9 cellular contexts compared by ENCODE assay signal in the genomic region with DNA sequence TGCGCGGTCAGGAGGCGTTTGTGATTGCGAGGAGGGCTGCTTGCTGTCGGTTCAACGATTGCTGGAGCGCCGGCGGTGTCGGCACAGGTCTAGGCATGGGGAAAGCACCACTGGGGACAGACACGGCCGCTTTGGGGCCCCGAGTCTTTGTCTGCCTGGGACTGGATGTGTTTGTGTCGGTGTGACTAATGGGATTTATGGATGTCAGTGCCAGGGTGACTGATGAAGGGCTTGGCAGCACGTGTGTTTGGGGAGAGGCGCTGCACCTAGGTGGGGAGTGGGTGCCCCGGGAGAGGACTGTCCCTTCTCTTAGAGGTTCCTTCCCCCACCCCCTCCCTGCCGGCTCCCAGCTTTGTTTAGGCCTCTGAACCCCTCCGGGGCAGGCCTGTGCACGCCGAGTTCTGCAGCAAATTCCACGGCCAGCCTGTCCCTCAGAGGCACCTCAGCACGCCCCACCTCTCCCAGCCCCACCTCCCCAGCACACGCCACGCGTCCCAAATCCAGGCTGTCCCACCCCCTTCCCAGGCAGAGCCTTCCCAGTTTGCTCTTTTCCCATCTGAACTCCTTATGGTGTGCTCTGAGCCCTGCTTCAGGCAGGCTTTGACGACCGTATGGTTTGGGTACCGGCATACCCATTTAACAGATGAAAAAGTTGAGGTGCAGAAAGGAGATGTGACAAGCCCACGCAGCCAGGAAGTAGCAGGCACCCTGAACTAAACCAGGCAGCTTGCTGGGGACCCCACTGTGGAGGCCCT. TPM values are rescaled to one million over a fixed set of nuclear protein-coding genes. Genes with fewer than 3 reads are reported as not detected.
DNase-seq lines count a peak whose midpoint lies in the region; ATAC-seq, FAIRE-seq and TF ChIP-seq lines count a peak whose summit lies in the region.
"Had no signal": no experiment of that assay in that cellular context is flagged by ENCODE, and none has a peak within 500 bp of the region (broad histone marks: within the 10 kb centered on the region; RNA-seq: fewer than 3 reads in every experiment).

No MANE protein-coding gene starts in this region.

- no peak for ATAC-seq in A549
- ATAC-seq in activated CD8-positive, alpha-beta T cell treated with anti-CD3 and anti-CD28 coated beads for 36 hours = peak; percentile 49

- no TSS peak for BruUV-seq in OCI-LY7 (replicated peaks; lab: Mats Ljungman, UMichigan)

- no peak for TF ChIP-seq RAD21 in A549 (conservative IDR thresholded peaks at IDR 0.05 in 1 of 2, IDR thresholded peaks at IDR 0.05 in 1 of 2)

- peaks cover 5% of the 10 kb centered on the region for H3K9me3 Mint-ChIP-seq in activated CD8-positive, alpha-beta T cell treated with anti-CD3 and anti-CD28 coated beads for 36 hours
- H3K9me3 Mint-ChIP-seq: central memory CD8-positive, alpha-beta T cell had no signal

- 85% methylated on average over 23 of the region's 30 CpGs for WGBS in A549 (ENCODE audit: missing lambda C conversion rate)
- 12 to 14% methylated on average over 24 to 30 of the region's 30 CpGs for WGBS in GM23248 (ENCODE audit: low coverage in 1 of 2, low lambda C conversion rate in 2 of 2, missing lambda C conversion rate in 2 of 2), 2 experiments

- no peak for TF ChIP-seq EP300 in A549 (IDR thresholded peaks at IDR 0.05)

- TF ChIP-seq CTCF in A549 (IDR thresholded peaks at IDR 0.05) (no peak), right atrium auricular region (IDR thresholded peaks at IDR 0.05) (no peak), OCI-LY7 (conservative IDR thresholded peaks at IDR 0.05; ENCODE audit: low read length) (no peak)
- no peak for TF ChIP-seq CTCF in activated CD8-positive, alpha-beta T cell treated with anti-CD3 and anti-CD28 coated beads for 36 hours (IDR thresholded peaks at IDR 0.05)

- no peak overlapping the region for H3K4me3 Mint-ChIP-seq in activated CD8-positive, alpha-beta T cell treated with anti-CD3 and anti-CD28 coated beads for 36 hours
- H3K4me3 Mint-ChIP-seq: central memory CD8-positive, alpha-beta T cell had no signal

- H3K9ac ChIP-seq in GM23248 = peak overlapping the region; percentile 95

- H3K4me1 ChIP-seq in A549 (peaks cover 8% of the 10 kb centered on the region; the same call in 2 of the 3 replicates), GM23248 (ENCODE audit: insufficient read depth) (0 out of 2 replicates have a peak, but pooled peaks cover 4% of the 10 kb centered on the region), right atrium auricular region (peaks cover 0 to 28% of the 10 kb centered on the region in 2 donors), OCI-LY7 (ENCODE audit: insufficient read depth, low read length, poor library complexity, severe bottlenecking) (peaks cover 7% of the 10 kb centered on the region)

- peaks cover 94% of the 10 kb centered on the region for H3K79me2 ChIP-seq in GM23248 (ENCODE audit: insufficient read depth)
- no peaks in the 10 kb centered on the region for H3K79me2 ChIP-seq in OCI-LY7 (ENCODE audit: insufficient read depth, low read depth, low read length)

- in situ Hi-C loops in GM23248 (cut with MboI) = no loop called here

- TF ChIP-seq POLR2A in A549 (IDR thresholded peaks at IDR 0.05; ENCODE audit: low read length) = no peak

- H3K27me3 Mint-ChIP-seq in activated CD8-positive, alpha-beta T cell treated with anti-CD3 and anti-CD28 coated beads for 36 hours = peaks cover 64% of the 10 kb centered on the region

- FAIRE-seq in A549 (lab: Jason Lieb, UNC) = no peak

- H3K4me3 ChIP-seq in A549 (no peak overlapping the region), GM23248 (peak overlapping the region; percentile 87), right atrium auricular region (peak overlapping the region; percentile 91 to 97), OCI-LY7 (ENCODE audit: low read depth, low read length, poor library complexity, severe bottlenecking) (no peak overlapping the region)

- peaks cover 5% of the 10 kb centered on the region for H3K36me3 Mint-ChIP-seq in activated CD8-positive, alpha-beta T cell treated with anti-CD3 and anti-CD28 coated beads for 36 hours (ENCODE audit: low read depth)

- peaks cover 21% of the 10 kb centered on the region for H3K4me1 Mint-ChIP-seq in activated CD8-positive, alpha-beta T cell treated with anti-CD3 and anti-CD28 coated beads for 36 hours (ENCODE audit: low read depth)

- 0 out of 2 replicates have a peak, but pooled peaks cover 4% of the 10 kb centered on the region for H3F3A ChIP-seq in GM23248 (ENCODE audit: insufficient read depth)

- H3K9me3 ChIP-seq in A549 (0 out of 3 replicates have a peak, but pooled peaks cover 4% of the 10 kb centered on the region), GM23248 (ENCODE audit: low read depth) (no peaks in the 10 kb centered on the region), right atrium auricular region (no peaks in the 10 kb centered on the region), OCI-LY7 (ENCODE audit: low read length) (no peaks in the 10 kb centered on the region)

- H3K27me3 ChIP-seq in GM23248 (replicated peaks; ENCODE audit: insufficient read depth) (no peaks in the 10 kb centered on the region), right atrium auricular region (no peaks in the 10 kb centered on the region)

- no peak for DNase-seq in A549 (ENCODE audit: low read depth in 1 of 2, low spot score in 1 of 2)
- peak; percentile 79 for DNase-seq in GM23248
- peak; percentile 42 for DNase-seq in activated CD8-positive, alpha-beta T cell treated with anti-CD3 and anti-CD28 coated beads for 36 hours
- DNase-seq in right atrium auricular region (ENCODE audit: low spot score) = no peak
- DNase-seq in renal cortical epithelial cell (ENCODE audit: low read depth) = peak; percentile 42
- DNase-seq in A172 (ENCODE audit: low spot score) = no peak
- DNase-seq in dedifferentiated amniotic fluid mesenchymal stem cell (ENCODE audit: extremely low spot score) = no peak
- no peak for DNase-seq in OCI-LY7 (ENCODE audit: low spot score)

- H3K4me2 ChIP-seq in A549 (no peak overlapping the region), GM23248 (ENCODE audit: unreplicated experiment) (peak overlapping the region; percentile 93), OCI-LY7 (ENCODE audit: low read length) (no peak overlapping the region)

- intact Hi-C loops in activated CD8-positive, alpha-beta T cell treated with anti-CD3 and anti-CD28 coated beads for 36 hours (cut with micrococcal nuclease) = no loop called here
- intact Hi-C loops in OCI-LY7 (cut with micrococcal nuclease; ENCODE audit: unreplicated experiment) = no loop called here

- H3K27ac ChIP-seq in A549 = peak overlapping the region in 1 of 2 experiments; percentile 5; a peak in 1 of 6 replicates
- H3K27ac ChIP-seq in GM23248 = peak overlapping the region; percentile 98
- H3K27ac ChIP-seq in right atrium auricular region = peak overlapping the region; percentile 99 to 100
- H3K27ac ChIP-seq in OCI-LY7 (ENCODE audit: low read depth, low read length, poor library complexity, severe bottlenecking) = no peak overlapping the region

- peak overlapping the region; percentile 27; the same call in 1 of the 2 replicates for H2AFZ ChIP-seq in GM23248
- H2AFZ ChIP-seq in OCI-LY7 (ENCODE audit: low read length) = no peak overlapping the region

- H3K9me2 ChIP-seq in GM23248 (ENCODE audit: insufficient read depth) = no peaks in the 10 kb centered on the region
- H3K9me2 ChIP-seq in OCI-LY7 (ENCODE audit: insufficient read depth, low read length) = no peaks in the 10 kb centered on the region

- H3K36me3 ChIP-seq in GM23248 (ENCODE audit: low read depth) (no peaks in the 10 kb centered on the region), right atrium auricular region (no peaks in the 10 kb centered on the region), OCI-LY7 (ENCODE audit: insufficient read depth, low read length) (peaks cover 6% of the 10 kb centered on the region)

- H4K20me1 ChIP-seq in GM23248 (ENCODE audit: insufficient read depth) (no peaks in the 10 kb centered on the region), OCI-LY7 (ENCODE audit: insufficient read depth, low read length) (no peaks in the 10 kb centered on the region)

- no peak overlapping the region for H3K27ac Mint-ChIP-seq in activated CD8-positive, alpha-beta T cell treated with anti-CD3 and anti-CD28 coated beads for 36 hours

- CTCF ChIA-PET in A549 (lab: Yijun Ruan, JAX) = interaction anchor here (0.6 to 1.7 kb wide), 6 partner anchors 13 to 65 kb away, joined by 3 to 10 read pairs (median 4); no protein-coding TSS in a partner anchor
- CTCF ChIA-PET in activated CD8-positive, alpha-beta T cell treated with anti-CD3 and anti-CD28 coated beads for 36 hours (lab: Charles Lee) = no interaction called here
- CTCF ChIA-PET in OCI-LY7 (lab: Charles Lee; ENCODE audit: unreplicated experiment) = interaction anchor here (0.6 kb wide), 1 partner anchor 365 kb away, joined by 3 read pairs; no protein-coding TSS in a partner anchor

- POLR2A ChIA-PET in A549 (lab: Yijun Ruan, JAX) (no interaction called here), OCI-LY7 (lab: Charles Lee) (interaction anchor here (0.5 kb wide), 1 partner anchor 31 kb away, joined by 4 read pairs; no protein-coding TSS in a partner anchor)
- POLR2A ChIA-PET in activated CD8-positive, alpha-beta T cell treated with anti-CD3 and anti-CD28 coated beads for 36 hours (lab: Charles Lee) = interaction anchor here (0.6 to 1.0 kb wide), 2 partner anchors 18 to 332 kb away, joined by 3 read pairs; no protein-coding TSS in a partner anchor

TF ChIP-seq in A549, 52 proteins besides CTCF, POLR2A, EP300 and RAD21 (continues in another document):
- peak; percentile 76; the same call in 1 of the 2 replicates for TF ChIP-seq KDM1A (IDR thresholded peaks at IDR 0.05; ENCODE audit: low read depth)

RNA-seq across cellular contexts. Expression of a gene that starts 6.4 kb away (rescaled TPM):
- polyA plus RNA-seq in A549 (2011; rRNA removed) (13.7 and 15.5 TPM in 2 replicates), A549 (2017; fragmentation: RNase III; extraction: RNeasy Plus Mini Kit Qiagen cat#74134 plus additional on column Dnase treatment) (33.3 to 39.9 TPM (median 38.3 TPM) in 3 replicates), GM23248 (2016; fragmentation: Nextera tagmentation; extraction: Ambion mirVana) (3.7 and 4.8 TPM in 2 replicates)
- polyA plus RNA-seq in A549 (2012; cell fraction: cytosol; rRNA removed) = 19.2 and 28.3 TPM in 2 replicates
- 45.6 and 59.8 TPM in 2 replicates for polyA plus RNA-seq in A549 (2012; cell fraction: nucleus; rRNA removed)
- 24.3 and 25.5 TPM in 2 replicates for polyA minus RNA-seq in A549 (2011; rRNA and poly(A)+ RNA removed)
- 47.4 and 51.8 TPM in 2 replicates for total RNA-seq in GM23248 (2014; rRNA removed; shearing (Covaris generic))
- 10 to 100 TPM; 43.8 to 44.2 TPM for total RNA-seq in activated CD8-positive, alpha-beta T cell treated with anti-CD3 and anti-CD28 coated beads for 36 hours
- total RNA-seq in right atrium auricular region (10 to 100 TPM; 32.0 to 53.6 TPM), renal cortical epithelial cell (9.9 and 91.0 TPM in 2 replicates), OCI-LY7 (2022) (64.2 and 70.4 TPM in 2 replicates)
- total RNA-seq in A172 (2014; rRNA removed; shearing (Covaris generic)) = 15.0 and 17.4 TPM in 2 replicates
- 12.2 and 21.2 TPM in 2 replicates for total RNA-seq in OCI-LY7 (2014; rRNA removed; shearing (Covaris generic))

Comparison
In these comparisons a context has a peak if more than half of its experiments do, and no peak if none do; other contexts are left out.
1. DNase-seq: peak in GM23248 (single experiment), activated CD8-positive, alpha-beta T cell treated with anti-CD3 and anti-CD28 coated beads for 36 hours (single experiment) and renal cortical epithelial cell (single experiment); none in A549 (0 of 2), right atrium auricular region (single experiment), A172 (single experiment), dedifferentiated amniotic fluid mesenchymal stem cell (single experiment) and OCI-LY7 (single experiment).
2. H3K4me3 ChIP-seq: peak in GM23248 (single experiment) and right atrium auricular region (2 of 2); none in A549 (single experiment) and OCI-LY7 (single experiment).